Comparison of ENCODE assay signal across 1 cellular context in the genomic region with DNA sequence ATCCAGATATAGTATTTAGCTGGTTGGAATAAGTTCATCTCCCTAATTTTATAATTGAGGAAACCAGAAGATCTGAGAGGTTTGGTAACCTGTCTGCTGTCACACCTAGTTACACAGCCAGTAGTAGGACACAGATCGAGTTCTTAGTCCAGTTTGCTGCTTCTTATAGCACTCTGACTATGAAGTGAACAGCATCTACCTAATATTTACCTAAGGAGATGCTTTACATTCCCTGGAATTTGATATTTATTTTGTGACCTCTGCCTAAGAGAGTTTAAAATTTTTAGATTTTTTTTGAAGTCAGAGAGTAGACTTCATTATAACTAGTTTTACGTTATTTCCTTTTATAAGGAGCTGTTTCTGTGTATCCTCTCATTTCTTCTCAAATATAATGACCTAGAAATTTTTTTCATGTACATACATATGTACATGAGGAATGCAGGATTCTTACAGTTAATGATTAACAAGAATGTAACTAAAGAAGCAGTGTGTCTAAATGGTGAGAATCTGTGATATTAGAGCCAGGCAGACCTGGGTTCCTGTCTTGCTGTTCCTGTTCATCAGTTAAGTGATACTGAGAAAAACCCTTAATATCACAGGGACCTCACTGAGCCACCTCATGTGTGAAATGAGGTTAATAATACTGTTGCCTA.
TF ChIP-seq lines count a peak whose summit lies in the region.

No MANE protein-coding gene starts in this region.

TF ChIP-seq in liver, 16 proteins besides CTCF, POLR2A, EP300 and RAD21 (continued from another document):
- TF ChIP-seq, protein P1, sequence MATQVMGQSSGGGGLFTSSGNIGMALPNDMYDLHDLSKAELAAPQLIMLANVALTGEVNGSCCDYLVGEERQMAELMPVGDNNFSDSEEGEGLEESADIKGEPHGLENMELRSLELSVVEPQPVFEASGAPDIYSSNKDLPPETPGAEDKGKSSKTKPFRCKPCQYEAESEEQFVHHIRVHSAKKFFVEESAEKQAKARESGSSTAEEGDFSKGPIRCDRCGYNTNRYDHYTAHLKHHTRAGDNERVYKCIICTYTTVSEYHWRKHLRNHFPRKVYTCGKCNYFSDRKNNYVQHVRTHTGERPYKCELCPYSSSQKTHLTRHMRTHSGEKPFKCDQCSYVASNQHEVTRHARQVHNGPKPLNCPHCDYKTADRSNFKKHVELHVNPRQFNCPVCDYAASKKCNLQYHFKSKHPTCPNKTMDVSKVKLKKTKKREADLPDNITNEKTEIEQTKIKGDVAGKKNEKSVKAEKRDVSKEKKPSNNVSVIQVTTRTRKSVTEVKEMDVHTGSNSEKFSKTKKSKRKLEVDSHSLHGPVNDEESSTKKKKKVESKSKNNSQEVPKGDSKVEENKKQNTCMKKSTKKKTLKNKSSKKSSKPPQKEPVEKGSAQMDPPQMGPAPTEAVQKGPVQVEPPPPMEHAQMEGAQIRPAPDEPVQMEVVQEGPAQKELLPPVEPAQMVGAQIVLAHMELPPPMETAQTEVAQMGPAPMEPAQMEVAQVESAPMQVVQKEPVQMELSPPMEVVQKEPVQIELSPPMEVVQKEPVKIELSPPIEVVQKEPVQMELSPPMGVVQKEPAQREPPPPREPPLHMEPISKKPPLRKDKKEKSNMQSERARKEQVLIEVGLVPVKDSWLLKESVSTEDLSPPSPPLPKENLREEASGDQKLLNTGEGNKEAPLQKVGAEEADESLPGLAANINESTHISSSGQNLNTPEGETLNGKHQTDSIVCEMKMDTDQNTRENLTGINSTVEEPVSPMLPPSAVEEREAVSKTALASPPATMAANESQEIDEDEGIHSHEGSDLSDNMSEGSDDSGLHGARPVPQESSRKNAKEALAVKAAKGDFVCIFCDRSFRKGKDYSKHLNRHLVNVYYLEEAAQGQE (IDR thresholded peaks at IDR 0.05), result no peak
